In the genomic region with DNA sequence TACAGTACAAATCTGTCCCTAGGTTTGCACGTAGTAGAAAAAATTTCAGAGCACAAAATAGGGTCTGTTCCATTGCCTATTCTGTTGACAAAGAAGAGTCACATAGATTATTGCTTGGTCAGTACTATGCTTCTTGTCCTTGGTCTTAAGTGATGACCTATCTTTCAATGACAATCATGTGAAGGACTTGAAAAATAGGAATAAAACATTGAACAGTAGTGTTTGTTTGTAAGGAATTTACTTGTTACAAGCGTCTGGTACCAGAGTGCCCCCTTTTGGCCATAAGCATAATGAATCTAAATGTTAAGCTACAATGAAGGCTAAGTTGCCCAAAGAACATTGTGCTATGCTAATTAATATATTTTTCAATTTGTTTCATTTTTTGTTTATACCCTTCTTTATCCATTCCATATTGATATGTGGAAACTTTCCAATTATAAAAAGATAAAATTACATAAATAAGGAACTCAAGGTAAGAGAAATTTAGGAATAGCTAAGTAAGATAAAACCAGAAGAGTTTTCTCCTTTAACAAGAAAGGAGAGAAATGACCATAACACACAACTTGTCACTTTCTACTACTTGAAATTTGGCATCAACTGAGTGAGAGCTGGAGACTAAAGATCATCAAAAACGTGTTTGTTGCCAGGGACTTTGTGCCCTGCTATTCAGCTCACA, we compare ENCODE assay signal across 9 cellular contexts.
DNase-seq lines count a peak whose midpoint lies in the region; ATAC-seq and TF ChIP-seq lines count a peak whose summit lies in the region.
"Had no signal": no experiment of that assay in that cellular context is flagged by ENCODE, and none has a peak within 500 bp of the region (broad histone marks: within the 10 kb centered on the region; RNA-seq: fewer than 3 reads in every experiment).

No MANE protein-coding gene starts in this region.

- no peaks in the 10 kb centered on the region for H3K4me1 ChIP-seq in heart left ventricle

- peaks cover 0 to 9% (median 0%) of the 10 kb centered on the region in 9 donors for H3K27me3 ChIP-seq in heart left ventricle

- DNase-seq in heart left ventricle (no peak), cardiac septum (ENCODE audit: low spot score) (no peak), OCI-M1 (lab: John Stamatoyannopoulos, UW) (peak; percentile 77), dedifferentiated amniotic fluid mesenchymal stem cell (ENCODE audit: extremely low spot score) (peak; percentile 77), myocyte (ENCODE audit: low read depth) (peak; percentile 67), iPS-NIHi7 (ENCODE audit: extremely low spot score) (no peak)
- DNase-seq: stimulated activated naive B cell treated with anti-CD40 and anti-IgM and Interleukin-4, amounts not matched to agents 10 μg/mL and 1 μg/mL and 100 μg/mL, for 72 hours had no signal

- H3K27ac ChIP-seq in heart left ventricle = no peak overlapping the region

- peak; percentile 37 to 78 (median 61) for TF ChIP-seq CTCF in heart left ventricle (IDR thresholded peaks at IDR 0.05)

- intact Hi-C loops in heart left ventricle (cut with DNase I) (loop anchor here in 9 of 10 donors (1.0 to 10.0 kb wide), 7 partner anchors 50 to 310 kb away; no protein-coding TSS in a partner anchor), cardiac septum (cut with DNase I) (loop anchor here (5.0 kb wide), 2 partner anchors 52 to 307 kb away; no protein-coding TSS in a partner anchor)

- no peak overlapping the region for H3K4me3 ChIP-seq in heart left ventricle

- H3K9me3 ChIP-seq in heart left ventricle = no peaks in the 10 kb centered on the region

- H3K36me3 ChIP-seq in heart left ventricle = peaks cover 0 to 28% (median 0%) of the 10 kb centered on the region in 9 donors

- no peak for TF ChIP-seq POLR2A in heart left ventricle (IDR thresholded peaks at IDR 0.05)

- ATAC-seq in heart left ventricle (no peak), HG03175 (IDR thresholded peaks at IDR 0.05; ENCODE audit: unreplicated experiment) (peak; percentile 57), GM18861 (IDR thresholded peaks at IDR 0.05; ENCODE audit: unreplicated experiment) (no peak)

- WGBS in heart left ventricle, 4 donors = 40 to 44% (median 42%) methylated on average over 3 of the region's 3 CpGs

Comparison
In these comparisons a context has a peak if more than half of its experiments do, and no peak if none do; other contexts are left out.
1. DNase-seq: peak in OCI-M1 (single experiment), dedifferentiated amniotic fluid mesenchymal stem cell (single experiment) and myocyte (single experiment); none in heart left ventricle (0 of 5), cardiac septum (single experiment) and iPS-NIHi7 (single experiment).